1 cellular context compared by ENCODE assay signal in the genomic region with DNA sequence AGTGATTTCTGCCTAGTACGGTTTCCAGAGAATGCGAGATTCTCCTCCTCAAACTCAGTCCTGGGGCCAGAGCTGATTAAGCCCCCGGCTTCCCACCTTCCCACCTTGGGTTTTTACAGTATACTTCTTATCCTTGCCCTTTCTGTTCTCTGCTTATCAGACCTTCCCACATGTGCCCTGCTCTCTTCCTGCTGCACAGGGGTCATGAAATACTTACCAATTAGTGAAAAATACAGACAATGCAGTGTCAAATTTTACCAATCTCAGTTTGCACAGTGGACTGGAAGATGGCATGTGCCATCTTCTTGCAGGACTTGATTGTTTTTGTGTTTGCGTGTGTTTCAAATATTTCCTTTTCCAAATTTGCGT.
TF ChIP-seq lines count a peak whose summit lies in the region.

No MANE protein-coding gene starts in this region.

TF ChIP-seq in GM23338, 12 proteins besides CTCF, POLR2A, EP300 and RAD21 (continued from another document):
- TF ChIP-seq, protein P1, sequence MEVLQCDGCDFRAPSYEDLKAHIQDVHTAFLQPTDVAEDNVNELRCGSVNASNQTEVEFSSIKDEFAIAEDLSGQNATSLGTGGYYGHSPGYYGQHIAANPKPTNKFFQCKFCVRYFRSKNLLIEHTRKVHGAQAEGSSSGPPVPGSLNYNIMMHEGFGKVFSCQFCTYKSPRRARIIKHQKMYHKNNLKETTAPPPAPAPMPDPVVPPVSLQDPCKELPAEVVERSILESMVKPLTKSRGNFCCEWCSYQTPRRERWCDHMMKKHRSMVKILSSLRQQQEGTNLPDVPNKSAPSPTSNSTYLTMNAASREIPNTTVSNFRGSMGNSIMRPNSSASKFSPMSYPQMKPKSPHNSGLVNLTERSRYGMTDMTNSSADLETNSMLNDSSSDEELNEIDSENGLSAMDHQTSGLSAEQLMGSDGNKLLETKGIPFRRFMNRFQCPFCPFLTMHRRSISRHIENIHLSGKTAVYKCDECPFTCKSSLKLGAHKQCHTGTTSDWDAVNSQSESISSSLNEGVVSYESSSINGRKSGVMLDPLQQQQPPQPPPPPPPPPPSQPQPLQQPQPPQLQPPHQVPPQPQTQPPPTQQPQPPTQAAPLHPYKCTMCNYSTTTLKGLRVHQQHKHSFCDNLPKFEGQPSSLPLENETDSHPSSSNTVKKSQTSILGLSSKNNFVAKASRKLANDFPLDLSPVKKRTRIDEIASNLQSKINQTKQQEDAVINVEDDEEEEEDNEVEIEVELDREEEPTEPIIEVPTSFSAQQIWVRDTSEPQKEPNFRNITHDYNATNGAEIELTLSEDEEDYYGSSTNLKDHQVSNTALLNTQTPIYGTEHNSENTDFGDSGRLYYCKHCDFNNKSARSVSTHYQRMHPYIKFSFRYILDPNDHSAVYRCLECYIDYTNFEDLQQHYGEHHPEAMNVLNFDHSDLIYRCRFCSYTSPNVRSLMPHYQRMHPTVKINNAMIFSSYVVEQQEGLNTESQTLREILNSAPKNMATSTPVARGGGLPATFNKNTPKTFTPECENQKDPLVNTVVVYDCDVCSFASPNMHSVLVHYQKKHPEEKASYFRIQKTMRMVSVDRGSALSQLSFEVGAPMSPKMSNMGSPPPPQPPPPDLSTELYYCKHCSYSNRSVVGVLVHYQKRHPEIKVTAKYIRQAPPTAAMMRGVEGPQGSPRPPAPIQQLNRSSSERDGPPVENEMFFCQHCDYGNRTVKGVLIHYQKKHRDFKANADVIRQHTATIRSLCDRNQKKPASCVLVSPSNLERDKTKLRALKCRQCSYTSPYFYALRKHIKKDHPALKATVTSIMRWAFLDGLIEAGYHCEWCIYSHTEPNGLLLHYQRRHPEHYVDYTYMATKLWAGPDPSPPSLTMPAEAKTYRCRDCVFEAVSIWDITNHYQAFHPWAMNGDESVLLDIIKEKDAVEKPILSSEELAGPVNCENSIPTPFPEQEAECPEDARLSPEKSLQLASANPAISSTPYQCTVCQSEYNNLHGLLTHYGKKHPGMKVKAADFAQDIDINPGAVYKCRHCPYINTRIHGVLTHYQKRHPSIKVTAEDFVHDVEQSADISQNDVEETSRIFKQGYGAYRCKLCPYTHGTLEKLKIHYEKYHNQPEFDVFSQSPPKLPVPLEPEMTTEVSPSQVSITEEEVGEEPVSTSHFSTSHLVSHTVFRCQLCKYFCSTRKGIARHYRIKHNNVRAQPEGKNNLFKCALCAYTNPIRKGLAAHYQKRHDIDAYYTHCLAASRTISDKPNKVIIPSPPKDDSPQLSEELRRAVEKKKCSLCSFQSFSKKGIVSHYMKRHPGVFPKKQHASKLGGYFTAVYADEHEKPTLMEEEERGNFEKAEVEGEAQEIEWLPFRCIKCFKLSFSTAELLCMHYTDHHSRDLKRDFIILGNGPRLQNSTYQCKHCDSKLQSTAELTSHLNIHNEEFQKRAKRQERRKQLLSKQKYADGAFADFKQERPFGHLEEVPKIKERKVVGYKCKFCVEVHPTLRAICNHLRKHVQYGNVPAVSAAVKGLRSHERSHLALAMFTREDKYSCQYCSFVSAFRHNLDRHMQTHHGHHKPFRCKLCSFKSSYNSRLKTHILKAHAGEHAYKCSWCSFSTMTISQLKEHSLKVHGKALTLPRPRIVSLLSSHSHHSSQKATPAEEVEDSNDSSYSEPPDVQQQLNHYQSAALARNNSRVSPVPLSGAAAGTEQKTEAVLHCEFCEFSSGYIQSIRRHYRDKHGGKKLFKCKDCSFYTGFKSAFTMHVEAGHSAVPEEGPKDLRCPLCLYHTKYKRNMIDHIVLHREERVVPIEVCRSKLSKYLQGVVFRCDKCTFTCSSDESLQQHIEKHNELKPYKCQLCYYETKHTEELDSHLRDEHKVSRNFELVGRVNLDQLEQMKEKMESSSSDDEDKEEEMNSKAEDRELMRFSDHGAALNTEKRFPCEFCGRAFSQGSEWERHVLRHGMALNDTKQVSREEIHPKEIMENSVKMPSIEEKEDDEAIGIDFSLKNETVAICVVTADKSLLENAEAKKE (CRISPR knock-in tag; IDR thresholded peaks at IDR 0.05): no peak
- TF ChIP-seq, protein P2, sequence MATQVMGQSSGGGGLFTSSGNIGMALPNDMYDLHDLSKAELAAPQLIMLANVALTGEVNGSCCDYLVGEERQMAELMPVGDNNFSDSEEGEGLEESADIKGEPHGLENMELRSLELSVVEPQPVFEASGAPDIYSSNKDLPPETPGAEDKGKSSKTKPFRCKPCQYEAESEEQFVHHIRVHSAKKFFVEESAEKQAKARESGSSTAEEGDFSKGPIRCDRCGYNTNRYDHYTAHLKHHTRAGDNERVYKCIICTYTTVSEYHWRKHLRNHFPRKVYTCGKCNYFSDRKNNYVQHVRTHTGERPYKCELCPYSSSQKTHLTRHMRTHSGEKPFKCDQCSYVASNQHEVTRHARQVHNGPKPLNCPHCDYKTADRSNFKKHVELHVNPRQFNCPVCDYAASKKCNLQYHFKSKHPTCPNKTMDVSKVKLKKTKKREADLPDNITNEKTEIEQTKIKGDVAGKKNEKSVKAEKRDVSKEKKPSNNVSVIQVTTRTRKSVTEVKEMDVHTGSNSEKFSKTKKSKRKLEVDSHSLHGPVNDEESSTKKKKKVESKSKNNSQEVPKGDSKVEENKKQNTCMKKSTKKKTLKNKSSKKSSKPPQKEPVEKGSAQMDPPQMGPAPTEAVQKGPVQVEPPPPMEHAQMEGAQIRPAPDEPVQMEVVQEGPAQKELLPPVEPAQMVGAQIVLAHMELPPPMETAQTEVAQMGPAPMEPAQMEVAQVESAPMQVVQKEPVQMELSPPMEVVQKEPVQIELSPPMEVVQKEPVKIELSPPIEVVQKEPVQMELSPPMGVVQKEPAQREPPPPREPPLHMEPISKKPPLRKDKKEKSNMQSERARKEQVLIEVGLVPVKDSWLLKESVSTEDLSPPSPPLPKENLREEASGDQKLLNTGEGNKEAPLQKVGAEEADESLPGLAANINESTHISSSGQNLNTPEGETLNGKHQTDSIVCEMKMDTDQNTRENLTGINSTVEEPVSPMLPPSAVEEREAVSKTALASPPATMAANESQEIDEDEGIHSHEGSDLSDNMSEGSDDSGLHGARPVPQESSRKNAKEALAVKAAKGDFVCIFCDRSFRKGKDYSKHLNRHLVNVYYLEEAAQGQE (IDR thresholded peaks at IDR 0.05; ENCODE audit: unreplicated experiment): no peak
- TF ChIP-seq ETS1 (IDR thresholded peaks at IDR 0.05) (no peak), ZNF114 (CRISPR knock-in tag; IDR thresholded peaks at IDR 0.05) (no peak)
